In the genomic region with DNA sequence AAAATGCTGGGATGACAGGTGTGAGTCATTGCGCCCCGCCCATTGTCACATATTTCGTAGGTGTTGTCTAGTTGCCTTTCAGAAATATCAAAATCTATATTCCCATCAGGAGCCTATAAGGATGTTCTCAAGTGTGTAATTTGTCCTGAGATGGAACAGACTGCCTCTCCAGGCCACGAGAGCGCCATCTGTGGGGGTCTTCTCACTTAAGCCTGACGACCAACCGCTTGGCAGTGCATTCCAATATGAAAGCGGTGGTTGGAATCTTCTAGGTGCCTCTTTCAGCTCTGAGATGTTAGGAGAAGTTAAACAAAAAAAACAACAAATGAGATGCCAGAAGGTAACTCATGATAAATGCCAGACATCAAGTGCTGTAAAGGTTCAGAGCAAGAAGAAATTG, we compare ENCODE assay signal across 19 cellular contexts.
A peak's percentile ranks its signal among the peaks of the same experiment; 100 is the strongest.
DNase-seq lines count a peak whose midpoint lies in the region; ATAC-seq, FAIRE-seq and TF ChIP-seq lines count a peak whose summit lies in the region.
"Had no signal": no experiment of that assay in that cellular context is flagged by ENCODE, and none has a peak within 500 bp of the region (broad histone marks: within the 10 kb centered on the region; RNA-seq: fewer than 3 reads in every experiment).

No MANE protein-coding gene starts in this region.

- H2BK120ac ChIP-seq in H9 (ENCODE audit: low read depth, low read length, poor library complexity, severe bottlenecking), result no peak overlapping the region

- H3K9me3 Mint-ChIP-seq in H9, result no peaks in the 10 kb centered on the region
- peaks cover 0 to 5% (median 0%) of the 10 kb centered on the region in 11 donors for H3K9me3 Mint-ChIP-seq in naive thymus-derived CD4-positive, alpha-beta T cell
- H3K9me3 Mint-ChIP-seq: IgD-negative memory B cell had no signal

- H3K4me1 Mint-ChIP-seq in H9, result peaks cover 11 to 13% of the 10 kb centered on the region in 2 experiments
- H3K4me1 Mint-ChIP-seq in naive thymus-derived CD4-positive, alpha-beta T cell, result no peaks in the 10 kb centered on the region
- H3K4me1 Mint-ChIP-seq: CD14-positive monocyte; CD4-positive, alpha-beta memory T cell; IgD-negative memory B cell had no signal

- no peak overlapping the region for H3K14ac ChIP-seq in H9 (ENCODE audit: insufficient read depth, low read length)

- no peak for FAIRE-seq in K562 (lab: Jason Lieb, UNC)
- FAIRE-seq: A204.1, H1, HTR-8/SVneo had no signal

- H3K4me1 ChIP-seq in BE2C (no peaks in the 10 kb centered on the region; the same call in 1 of the 2 replicates), H9 (ENCODE audit: insufficient read depth, low read length) (peaks cover 3% of the 10 kb centered on the region; the same call in 1 of the 2 replicates), K562 (replicated peaks in 1 of 2; ENCODE audit: control insufficient read depth in 2 of 2, insufficient read depth in 2 of 2, low read length in 2 of 2) (no peaks in the 10 kb centered on the region)
- no peaks in the 10 kb centered on the region for H3K4me1 ChIP-seq in naive thymus-derived CD4-positive, alpha-beta T cell (ENCODE audit: control insufficient read depth in 2 of 2, insufficient read depth in 2 of 2, low read length in 2 of 2)
- H3K4me1 ChIP-seq: HAP-1 had no signal

- no peaks in the 10 kb centered on the region for H3K27me3 Mint-ChIP-seq in H9 (ENCODE audit: low read depth)
- H3K27me3 Mint-ChIP-seq in naive thymus-derived CD4-positive, alpha-beta T cell, result peaks cover 0 to 15% (median 13%) of the 10 kb centered on the region in 5 donors

- DNase-seq in BE2C (no peak), H9 (no peak), K562 (ENCODE audit: extremely low read depth in 1 of 4, low spot score in 3 of 4) (peak in 1 of 4 experiments; percentile 19), HuH-7.5 (ENCODE audit: low spot score) (no peak)
- no peak for DNase-seq in naive thymus-derived CD4-positive, alpha-beta T cell
- DNase-seq: AML-193; Calu3; CD4-positive, alpha-beta memory T cell; DMS79 treated with DMSO at 0.1 percent for 48 hours; GF-D8; KG1 had no signal

- no peak overlapping the region for H2AFZ ChIP-seq in H9 (ENCODE audit: low read length)
- H2AFZ ChIP-seq in K562 (ENCODE audit: low read depth, low read length), result no peak overlapping the region

- H4K20me1 ChIP-seq in H9 (ENCODE audit: control insufficient read depth, insufficient read depth, insufficient read length), result no peaks in the 10 kb centered on the region
- H4K20me1 ChIP-seq in K562 (replicated peaks; ENCODE audit: control insufficient read depth, insufficient read depth, low read length), result no peaks in the 10 kb centered on the region
- H4K20me1 ChIP-seq: BLaER1 had no signal

- CTCF ChIA-PET in K562 (lab: Yijun Ruan, JAX; ENCODE audit: low intra/inter-chr PET ratio), result no interaction called here
- CTCF ChIA-PET in naive thymus-derived CD4-positive, alpha-beta T cell (lab: Charles Lee), result no interaction called here

- H3K79me2 ChIP-seq in H9 (ENCODE audit: insufficient read depth, low read length), result no peaks in the 10 kb centered on the region
- no peaks in the 10 kb centered on the region for H3K79me2 ChIP-seq in K562 (ENCODE audit: control insufficient read depth, insufficient read depth, low read length)

- H3K9me1 ChIP-seq in K562 (ENCODE audit: control insufficient read depth, insufficient read depth, low read length), result no peaks in the 10 kb centered on the region

- no peak overlapping the region for H3K18ac ChIP-seq in H9 (ENCODE audit: insufficient read length, low read depth, low read length)

- intact Hi-C loops in K562 (cut with micrococcal nuclease), result no loop called here
- intact Hi-C loops in naive thymus-derived CD4-positive, alpha-beta T cell (cut with micrococcal nuclease), result no loop called here

- H2BK20ac ChIP-seq in H9 (ENCODE audit: low read depth, low read length, poor library complexity, severe bottlenecking), result no peak overlapping the region

- H3K27me3 ChIP-seq in BE2C, result no peaks in the 10 kb centered on the region
- H3K27me3 ChIP-seq in H9 (ENCODE audit: insufficient read depth, low read length), result no peaks in the 10 kb centered on the region
- peaks cover 39 to 66% of the 10 kb centered on the region in 2 experiments for H3K27me3 ChIP-seq in K562 (ENCODE audit: control insufficient read depth in 2 of 2, insufficient read depth in 2 of 2, low read length in 2 of 2)
- H3K27me3 ChIP-seq in naive thymus-derived CD4-positive, alpha-beta T cell (ENCODE audit: control insufficient read depth in 2 of 2, insufficient read depth in 2 of 2, low read length in 2 of 2), result no peaks in the 10 kb centered on the region
- H3K27me3 ChIP-seq: BLaER1 had no signal

- H3K36me3 Mint-ChIP-seq in H9 (ENCODE audit: insufficient read depth in 1 of 3, low read depth in 3 of 3), result no peaks in the 10 kb centered on the region
- no peaks in the 10 kb centered on the region for H3K36me3 Mint-ChIP-seq in naive thymus-derived CD4-positive, alpha-beta T cell
- H3K36me3 Mint-ChIP-seq: CD14-positive monocyte; CD4-positive, alpha-beta memory T cell; IgD-negative memory B cell had no signal

- H3K4ac ChIP-seq in H9 (ENCODE audit: low read depth, low read length), result no peak overlapping the region

- TF ChIP-seq RAD21 in K562 (CRISPR knock-in tag; conservative IDR thresholded peaks at IDR 0.05 in 1 of 2, IDR thresholded peaks at IDR 0.05 in 1 of 2), result 0 out of 4 replicates have a peak, but pooled peaks of 1 of the 2 experiments have one; percentile 8

- no peak for TF ChIP-seq EP300 in K562 (IDR thresholded peaks at IDR 0.05; ENCODE audit: low read length)

- no peaks in the 10 kb centered on the region for H3K79me1 ChIP-seq in H9 (ENCODE audit: insufficient read depth, low read depth, low read length, poor library complexity, severe bottlenecking)

- WGBS in H9 (ENCODE audit: extremely low coverage, insufficient read length, low lambda C conversion rate), result no CpG with 5 or more reads among the region's 8 CpGs
- 9% methylated on average over 8 of the region's 8 CpGs for WGBS in K562 (ENCODE audit: insufficient coverage, low coverage, missing lambda C conversion rate)

- no peak overlapping the region for H2BK12ac ChIP-seq in H9 (ENCODE audit: insufficient read length, low read depth, low read length)

- no peak overlapping the region for H3K4me2 ChIP-seq in H9 (ENCODE audit: insufficient read depth, insufficient read length, low read length)
- no peak overlapping the region for H3K4me2 ChIP-seq in K562 (ENCODE audit: insufficient read depth, low read length)
- H3K4me2 ChIP-seq: BLaER1 had no signal

- H3K4me3 ChIP-seq in BE2C (ENCODE audit: low read depth, low read length), result no peak overlapping the region
- no peak overlapping the region for H3K4me3 ChIP-seq in K562
- no peak overlapping the region for H3K4me3 ChIP-seq in naive thymus-derived CD4-positive, alpha-beta T cell (ENCODE audit: low read length)
- H3K4me3 ChIP-seq: BLaER1, HAP-1 had no signal

- no peak overlapping the region for H3T11ph ChIP-seq in H9 (ENCODE audit: low read length)

- H2BK15ac ChIP-seq in H9 (ENCODE audit: low read depth, low read length), result no peak overlapping the region

- H3K27ac ChIP-seq in H9 (ENCODE audit: insufficient read length, low read depth, low read length) (no peak overlapping the region), K562 (ENCODE audit: extremely low read depth, low read depth, low read length) (no peak overlapping the region)
- no peak overlapping the region for H3K27ac ChIP-seq in naive thymus-derived CD4-positive, alpha-beta T cell (ENCODE audit: low read depth, low read length)
- H3K27ac ChIP-seq: BLaER1 had no signal

- no peak overlapping the region for H4K91ac ChIP-seq in H9 (ENCODE audit: insufficient read length, low read depth, low read length)

- ATAC-seq in K562 (peak; percentile 52; the same call in 2 of the 3 replicates), HG02588 (IDR thresholded peaks at IDR 0.05; ENCODE audit: unreplicated experiment) (no peak)
- no peak for ATAC-seq in naive thymus-derived CD4-positive, alpha-beta T cell

- in situ Hi-C loops in K562 (cut with MboI), result no loop called here

- H3K27ac Mint-ChIP-seq in H9, result no peak overlapping the region
- no peak overlapping the region for H3K27ac Mint-ChIP-seq in naive thymus-derived CD4-positive, alpha-beta T cell
- H3K27ac Mint-ChIP-seq: CD14-positive monocyte; CD4-positive, alpha-beta memory T cell; IgD-negative memory B cell had no signal

- H4K5ac ChIP-seq in H9 (ENCODE audit: insufficient read length, low read depth, low read length), result no peak overlapping the region

- peak; percentile 34 for TF ChIP-seq CTCF in BE2C (IDR thresholded peaks at IDR 0.05; ENCODE audit: low read depth, low read length)
- TF ChIP-seq CTCF in H9 (conservative IDR thresholded peaks at IDR 0.05), result peak; percentile 21; the same call in 1 of the 3 replicates
- peak in 2 of 3 experiments; percentile 23 to 26; a peak in 2 of 6 replicates for TF ChIP-seq CTCF in K562 (IDR thresholded peaks at IDR 0.05 in 2 of 3, conservative IDR thresholded peaks at IDR 0.05 in 1 of 3; ENCODE audit: insufficient read depth in 2 of 3, low read depth in 1 of 3, low read length in 3 of 3)

- no peak overlapping the region for H3K9ac ChIP-seq in H9 (ENCODE audit: extremely low read depth, insufficient read length, low read length)
- no peak overlapping the region for H3K9ac ChIP-seq in K562 (ENCODE audit: insufficient read depth in 1 of 2, low read depth in 2 of 2, low read length in 2 of 2)
- H3K9ac ChIP-seq: BLaER1 had no signal

- no peak overlapping the region for H3K4me3 Mint-ChIP-seq in H9
- H3K4me3 Mint-ChIP-seq in naive thymus-derived CD4-positive, alpha-beta T cell, result no peak overlapping the region
- H3K4me3 Mint-ChIP-seq: CD14-positive monocyte; CD4-positive, alpha-beta memory T cell; IgD-negative memory B cell had no signal

- no peak overlapping the region for H3K56ac ChIP-seq in H9 (ENCODE audit: insufficient read length, low read depth, low read length)

- H2AK5ac ChIP-seq in H9 (ENCODE audit: insufficient read length, low read length), result no peak overlapping the region

- H3K23me2 ChIP-seq in H9 (ENCODE audit: insufficient read length, low read depth, low read length, poor library complexity, severe bottlenecking), result no peaks in the 10 kb centered on the region

- no peak overlapping the region for H2BK5ac ChIP-seq in H9 (ENCODE audit: insufficient read length, low read length)

- no peaks in the 10 kb centered on the region for H3K9me3 ChIP-seq in BE2C
- no peaks in the 10 kb centered on the region for H3K9me3 ChIP-seq in H9 (ENCODE audit: control insufficient read depth, low read depth, low read length)
- no peaks in the 10 kb centered on the region for H3K9me3 ChIP-seq in K562 (replicated peaks; ENCODE audit: control insufficient read depth, insufficient read depth, low read depth, low read length)
- no peaks in the 10 kb centered on the region for H3K9me3 ChIP-seq in naive thymus-derived CD4-positive, alpha-beta T cell (ENCODE audit: control insufficient read depth in 2 of 3, low read length in 3 of 3)
- H3K9me3 ChIP-seq: BLaER1, HAP-1 had no signal

- H3K36me3 ChIP-seq in BE2C (no peaks in the 10 kb centered on the region), K562 (ENCODE audit: control insufficient read depth, insufficient read depth, low read length) (no peaks in the 10 kb centered on the region)
- no peaks in the 10 kb centered on the region for H3K36me3 ChIP-seq in naive thymus-derived CD4-positive, alpha-beta T cell (ENCODE audit: control insufficient read depth in 2 of 3, insufficient read depth in 3 of 3, low read length in 3 of 3)
- H3K36me3 ChIP-seq: BLaER1, HAP-1 had no signal

- no peak for TF ChIP-seq POLR2A in K562 (conservative IDR thresholded peaks at IDR 0.05)

- POLR2A ChIA-PET in K562 (lab: Yijun Ruan, JAX), result no interaction called here
- POLR2A ChIA-PET in naive thymus-derived CD4-positive, alpha-beta T cell (lab: Charles Lee), result no interaction called here

- no TSS peak for BruUV-seq in K562 (replicated peaks; lab: Mats Ljungman, UMichigan)

- H4K8ac ChIP-seq in H9 (replicated peaks; ENCODE audit: insufficient read length, low read depth, low read length), result no peak overlapping the region

- no peak overlapping the region for H3K23ac ChIP-seq in H9 (ENCODE audit: insufficient read length, low read depth, low read length)
